In the genomic region with DNA sequence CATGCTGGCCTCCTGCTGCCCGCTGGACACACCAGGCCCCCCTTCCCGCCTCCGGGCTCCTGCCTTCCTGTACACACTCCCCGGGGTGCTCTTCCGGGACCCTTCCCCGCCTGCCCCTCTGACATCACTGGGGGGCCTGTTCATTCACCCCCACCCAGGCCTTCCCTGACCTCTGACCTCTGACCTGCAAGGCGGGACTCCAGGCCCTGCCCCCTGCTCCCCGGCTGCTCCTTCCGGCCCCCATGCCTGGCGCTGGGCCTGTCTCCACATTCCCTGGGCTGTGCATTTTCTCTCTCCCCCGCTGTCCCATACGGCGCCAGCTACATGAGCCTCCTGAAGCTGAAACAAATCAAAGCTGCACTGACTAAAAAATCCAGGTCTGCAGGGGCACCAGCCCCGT, we compare ENCODE assay signal across 15 cellular contexts.
DNase-seq lines count a peak whose midpoint lies in the region; TF ChIP-seq lines count a peak whose summit lies in the region.
"Had no signal": no experiment of that assay in that cellular context is flagged by ENCODE, and none has a peak within 500 bp of the region (broad histone marks: within the 10 kb centered on the region; RNA-seq: fewer than 3 reads in every experiment).

No MANE protein-coding gene starts in this region.

- H4K91ac ChIP-seq in neuronal stem cell (ENCODE audit: low read depth, low read length, poor library complexity) = no peak overlapping the region

- no peaks in the 10 kb centered on the region for H3K36me3 ChIP-seq in breast epithelium
- H3K36me3 ChIP-seq in neuronal stem cell (replicated peaks in 1 of 2; ENCODE audit: control insufficient read depth in 2 of 2, insufficient read depth in 2 of 2, low read length in 2 of 2) = no peaks in the 10 kb centered on the region
- peaks cover 4 to 7% of the 10 kb centered on the region in 2 donors for H3K36me3 ChIP-seq in stomach smooth muscle (ENCODE audit: control insufficient read depth in 2 of 2, insufficient read depth in 2 of 2, low read length in 2 of 2)
- H3K36me3 ChIP-seq: BLaER1 treated with 17β-estradiol and CSF1 and Interleukin-3, amounts not matched to agents 10 nM and 100 nM had no signal

- no peak overlapping the region for H3K4me3 Mint-ChIP-seq in MCF 10A (ENCODE audit: unreplicated experiment)
- H3K4me3 Mint-ChIP-seq: CD8-positive, alpha-beta T cell; H9 had no signal

- H3K27ac ChIP-seq in breast epithelium (no peak overlapping the region), neuronal stem cell (replicated peaks; ENCODE audit: low read length) (no peak overlapping the region), stomach smooth muscle (ENCODE audit: low read length) (peak overlapping the region; percentile 90)
- H3K27ac ChIP-seq: BLaER1 treated with 17β-estradiol and CSF1 and Interleukin-3, amounts not matched to agents 10 nM and 100 nM had no signal

- H3K9ac ChIP-seq in neuronal stem cell (ENCODE audit: low read depth, low read length, poor library complexity) (no peak overlapping the region), stomach smooth muscle (ENCODE audit: low read length in 2 of 2) (no peak overlapping the region)
- H3K9ac ChIP-seq: BLaER1 treated with 17β-estradiol and CSF1 and Interleukin-3, amounts not matched to agents 10 nM and 100 nM had no signal

- H3K36me3 Mint-ChIP-seq in MCF 10A (ENCODE audit: insufficient read depth, unreplicated experiment) = no peaks in the 10 kb centered on the region
- H3K36me3 Mint-ChIP-seq: CD8-positive, alpha-beta T cell had no signal

- H3K79me1 ChIP-seq in neuronal stem cell (ENCODE audit: low read depth, low read length) = peaks cover 2% of the 10 kb centered on the region

- no CpG with 5 or more reads among the region's 14 CpGs for WGBS in neuronal stem cell (ENCODE audit: extremely low coverage in 2 of 2, insufficient read length in 2 of 2, insufficient replicate concordance in 1 of 2), 2 donors

- TF ChIP-seq CTCF in MCF 10A (IDR thresholded peaks at IDR 0.05; ENCODE audit: unreplicated experiment) (no peak), breast epithelium (IDR thresholded peaks at IDR 0.05) (no peak)

- peak overlapping the region; percentile 43 for H3K27ac Mint-ChIP-seq in MCF 10A (ENCODE audit: low read depth, unreplicated experiment)
- H3K27ac Mint-ChIP-seq: CD8-positive, alpha-beta T cell; H9 had no signal

- H2BK12ac ChIP-seq in neuronal stem cell (ENCODE audit: low read length) = peak overlapping the region; percentile 97

- POLR2A ChIA-PET in MCF 10A (lab: Yijun Ruan, JAX) = no interaction called here

- H2BK5ac ChIP-seq in neuronal stem cell (ENCODE audit: low read length) = peak overlapping the region; percentile 75

- H3K4me3 ChIP-seq in breast epithelium = no peak overlapping the region
- H3K4me3 ChIP-seq in neuronal stem cell (ENCODE audit: low read length in 2 of 2) = no peak overlapping the region
- peak overlapping the region in 1 of 2 donors; percentile 15 for H3K4me3 ChIP-seq in stomach smooth muscle (ENCODE audit: low read length in 2 of 2)
- H3K4me3 ChIP-seq: BLaER1 treated with 17β-estradiol and CSF1 and Interleukin-3, amounts not matched to agents 10 nM and 100 nM had no signal

- peak overlapping the region; percentile 37 for H3K4ac ChIP-seq in neuronal stem cell (ENCODE audit: low read length)

- H3K27me3 ChIP-seq in breast epithelium = peaks cover 12 to 66% of the 10 kb centered on the region in 2 donors
- H3K27me3 ChIP-seq in neuronal stem cell (ENCODE audit: control insufficient read depth in 3 of 3, insufficient read depth in 3 of 3, low read depth in 1 of 3, low read length in 3 of 3) = peaks cover 8 to 57% (median 22%) of the 10 kb centered on the region in 3 experiments
- peaks cover 0 to 1% of the 10 kb centered on the region in 2 donors for H3K27me3 ChIP-seq in stomach smooth muscle (ENCODE audit: control insufficient read depth in 1 of 2, insufficient read depth in 2 of 2, low read length in 2 of 2)

- peak overlapping the region; percentile 31 for H3K14ac ChIP-seq in neuronal stem cell (ENCODE audit: low read length)

- no peak overlapping the region for H2AFZ ChIP-seq in neuronal stem cell (ENCODE audit: low read length)

- H3K4me1 ChIP-seq in breast epithelium (peaks cover 4 to 16% of the 10 kb centered on the region in 2 donors), neuronal stem cell (ENCODE audit: control insufficient read depth in 2 of 2, insufficient read depth in 1 of 2, low read depth in 1 of 2, low read length in 2 of 2) (peaks cover 7 to 9% of the 10 kb centered on the region in 2 donors), stomach smooth muscle (ENCODE audit: control insufficient read depth, insufficient read depth, low read length) (peaks cover 43% of the 10 kb centered on the region)

- BruUV-seq in MCF 10A (replicated peaks; lab: Mats Ljungman, UMichigan) = no TSS peak

- DNase-seq in MCF 10A (ENCODE audit: unreplicated experiment) (no peak), breast epithelium (ENCODE audit: low spot score in 2 of 2) (no peak), left kidney (ENCODE audit: low read depth, low spot score) (peak; percentile 50), neuronal stem cell (ENCODE audit: low spot score) (no peak), NCI-H146 treated with DMSO at 0.1 percent for 48 hours (lab: John Stamatoyannopoulos, UW; ENCODE audit: unreplicated experiment) (no peak), NCI-H2196 treated with DMSO at 0.1 percent for 48 hours (lab: John Stamatoyannopoulos, UW; ENCODE audit: unreplicated experiment) (no peak), head of caudate nucleus (no peak)
- DNase-seq: 8988T; Calu3; CD8-positive, alpha-beta T cell; DMS79 treated with DMSO at 0.1 percent for 48 hours; GF-D8; H9 had no signal

- H4K8ac ChIP-seq in neuronal stem cell (ENCODE audit: low read depth, low read length) = peak overlapping the region; percentile 82

- H2AK5ac ChIP-seq in neuronal stem cell (ENCODE audit: low read depth, low read length) = peak overlapping the region; percentile 96

- no peak for TF ChIP-seq POLR2A in breast epithelium (IDR thresholded peaks at IDR 0.05)

- CTCF ChIA-PET in MCF 10A (lab: Yijun Ruan, JAX) = no interaction called here

- peaks cover 29% of the 10 kb centered on the region for H3K27me3 Mint-ChIP-seq in MCF 10A (ENCODE audit: insufficient read depth, unreplicated experiment)

- H3K9me3 Mint-ChIP-seq in MCF 10A (ENCODE audit: unreplicated experiment) = no peaks in the 10 kb centered on the region
- H3K9me3 Mint-ChIP-seq: CD8-positive, alpha-beta T cell had no signal

- H3K9me3 ChIP-seq in breast epithelium = no peaks in the 10 kb centered on the region
- H3K9me3 ChIP-seq in neuronal stem cell (replicated peaks in 1 of 2; ENCODE audit: control insufficient read depth in 2 of 2, insufficient read depth in 1 of 2, low read depth in 1 of 2, low read length in 2 of 2) = peaks cover 0 to 3% of the 10 kb centered on the region in 2 donors
- no peaks in the 10 kb centered on the region for H3K9me3 ChIP-seq in stomach smooth muscle (ENCODE audit: control insufficient read depth in 2 of 2, low read length in 2 of 2)

- H3K23ac ChIP-seq in neuronal stem cell (ENCODE audit: low read depth, low read length, poor library complexity) = peak overlapping the region; percentile 73

- H2BK120ac ChIP-seq in neuronal stem cell (ENCODE audit: low read depth, low read length) = no peak overlapping the region

- H3K4me1 Mint-ChIP-seq in MCF 10A (ENCODE audit: insufficient read depth, unreplicated experiment) = peaks cover 6% of the 10 kb centered on the region

- peak overlapping the region; percentile 71 for H3K18ac ChIP-seq in neuronal stem cell (ENCODE audit: low read length)

- H2BK15ac ChIP-seq in neuronal stem cell (ENCODE audit: low read length) = peak overlapping the region; percentile 75

- H3K4me2 ChIP-seq in neuronal stem cell (ENCODE audit: insufficient read depth, low read length, poor library complexity, severe bottlenecking) = no peak overlapping the region

- intact Hi-C loops in MCF 10A (cut with micrococcal nuclease) = no loop called here
- intact Hi-C loops in breast epithelium (cut with DNase I; ENCODE audit: low total_unique reads) = no loop called here
- intact Hi-C loops in head of caudate nucleus (cut with DNase I) = no loop called here
